Comparison of ENCODE assay signal across 24 cellular contexts in the genomic region with DNA sequence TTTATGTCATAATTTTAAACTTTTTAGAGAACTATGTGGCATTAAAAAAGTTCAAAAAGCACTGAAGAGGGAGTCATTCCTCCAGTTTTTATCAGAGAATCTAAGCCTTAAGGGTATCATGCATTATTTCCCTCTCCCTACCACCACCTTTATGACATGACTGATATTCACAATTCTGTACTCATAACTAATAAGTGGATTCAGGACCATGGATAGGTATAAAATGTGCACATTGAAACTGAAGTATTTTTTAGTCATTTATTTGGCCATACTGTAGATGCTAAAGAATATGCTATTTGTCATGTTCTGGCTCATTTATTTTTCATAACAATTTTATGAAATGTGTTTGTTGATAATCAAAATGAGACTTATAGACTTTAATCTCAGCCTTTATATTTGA.
"Had no signal": no experiment of that assay in that cellular context is flagged by ENCODE, and none has a peak within 500 bp of the region (broad histone marks: within the 10 kb centered on the region; RNA-seq: fewer than 3 reads in every experiment).

No MANE protein-coding gene starts in this region.

- DNase-seq: activated CD4-positive, CD25-positive, alpha-beta regulatory T cell; activated CD8-positive, alpha-beta memory T cell treated with anti-CD3 and anti-CD28 coated beads, Interleukin-2, amount 50 U/mL, for 48 hours; activated CD8-positive, alpha-beta T cell treated with anti-CD3 and anti-CD28 coated beads, Interleukin-2, amount 10 ng/mL, durations not matched to agents 7 days and 5 days; activated naive CD4-positive, alpha-beta T cell treated with anti-CD3 and anti-CD28 coated beads, Interleukin-2, amount 50 U/mL, for 16 hours; activated naive CD8-positive, alpha-beta T cell treated with anti-CD3 and anti-CD28 coated beads, Interleukin-2, amount 10 ng/mL, durations not matched to agents 7 days and 5 days; activated T-cell treated with anti-CD3 and anti-CD28 coated beads, Interleukin-2, amount 50 U/mL, for 1 hour; aorta; KG1; MG63; MV-4-11; NCI-H1092 treated with DMSO at 0.1 percent for 48 hours; NCI-H1417 treated with DMSO at 0.1 percent for 48 hours; NCI-H1694; NCI-H2029; NCI-H2107; NCI-H2171 treated with DMSO at 0.1 percent for 48 hours; NCI-H226; NCI-H526; NCI-H774; SIG-M5; T-helper 1 cell had no signal

- H3K9me3 ChIP-seq: MG63 had no signal

- H3K27ac ChIP-seq: cardiac muscle cell, VCaP had no signal

- H3K36me3 ChIP-seq: cardiac muscle cell, MG63 had no signal

- H3K27me3 ChIP-seq: cardiac muscle cell, MG63 had no signal

- H3K4me3 ChIP-seq: cardiac muscle cell, MG63 had no signal

- FAIRE-seq: colon had no signal

- ATAC-seq: activated CD8-positive, alpha-beta T cell treated with anti-CD3 and anti-CD28 coated beads, Interleukin-2, amount 10 ng/mL, durations not matched to agents 7 days and 5 days had no signal
